Comparison of ENCODE assay signal across 8 cellular contexts in the genomic region with DNA sequence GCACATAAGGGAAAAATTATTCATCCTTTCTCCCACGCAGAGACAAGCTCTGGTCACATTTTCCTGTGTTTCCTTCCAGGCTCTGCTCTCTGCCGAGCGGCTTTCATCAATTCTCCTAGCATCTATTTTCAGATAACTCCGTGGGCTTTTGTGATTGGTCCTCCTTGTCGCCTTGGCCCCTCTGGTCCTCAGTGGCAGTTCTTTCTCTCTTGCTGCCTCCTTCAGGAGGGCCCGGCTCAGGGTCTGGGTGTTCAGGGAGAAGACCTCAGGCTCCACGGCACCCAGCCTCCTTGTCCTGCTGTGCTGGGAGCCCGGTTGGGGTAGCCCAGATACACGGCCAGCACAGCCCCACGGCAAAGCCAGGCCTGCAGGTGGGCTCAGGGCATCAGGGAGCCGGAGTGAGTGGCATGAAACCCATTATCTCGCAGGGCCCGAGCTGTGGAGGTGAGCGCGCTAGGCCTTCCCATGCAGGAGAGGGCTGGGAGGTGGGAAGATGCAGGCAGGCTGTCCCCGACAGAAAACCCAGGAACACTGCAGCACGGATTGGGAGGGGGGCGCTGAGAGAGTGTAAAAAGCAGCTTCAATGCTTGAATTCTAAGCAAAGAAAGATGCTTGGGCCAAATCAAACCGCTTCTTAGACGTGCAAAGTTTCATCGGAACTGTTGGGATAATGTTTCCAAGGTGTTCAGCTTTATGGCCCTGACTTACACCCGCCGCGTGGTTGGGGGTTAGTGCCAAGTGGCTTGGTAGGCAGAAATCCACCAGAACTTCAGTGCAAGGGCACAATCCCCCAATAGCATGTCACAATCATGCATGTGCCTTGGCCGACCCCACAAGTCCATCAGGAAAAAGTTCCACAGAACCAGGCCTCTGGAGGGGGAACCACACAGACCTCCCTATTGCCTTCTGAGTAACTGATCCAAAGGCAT.
DNase-seq lines count a peak whose midpoint lies in the region; ATAC-seq, FAIRE-seq and TF ChIP-seq lines count a peak whose summit lies in the region.

No MANE protein-coding gene starts in this region.

- peak; percentile 27 for FAIRE-seq in GM12892 (lab: Jason Lieb, UNC)
- FAIRE-seq in H54 (lab: Jason Lieb, UNC), result no peak

- TF ChIP-seq POLR2A in GM12892 (IDR thresholded peaks at IDR 0.05; ENCODE audit: low read depth, low read length), result no peak
- TF ChIP-seq POLR2A in H54 (IDR thresholded peaks at IDR 0.05; ENCODE audit: low read depth, low read length), result no peak

- no peak for TF ChIP-seq CTCF in fibroblast of villous mesenchyme (IDR thresholded peaks at IDR 0.05; ENCODE audit: insufficient read depth, low read depth, low read length)
- no peak for TF ChIP-seq CTCF in GM13976 (IDR thresholded peaks at IDR 0.05; ENCODE audit: borderline replicate concordance, control extremely low read depth, extremely low read depth, insufficient read depth, missing control alignments)

- no peak overlapping the region for H3K4me3 ChIP-seq in fibroblast of villous mesenchyme (ENCODE audit: low read depth, low read length)

- peak overlapping the region; percentile 94 for H3K27ac Mint-ChIP-seq in T-helper 17 cell

- ATAC-seq in T-helper 17 cell (no peak), sciatic nerve (no peak), GM19324 (IDR thresholded peaks at IDR 0.05; ENCODE audit: low FRiP score, unreplicated experiment) (no peak)

- H3K4me1 Mint-ChIP-seq in T-helper 17 cell, result peaks cover 37% of the 10 kb centered on the region

- peak overlapping the region; percentile 67 for H3K4me3 Mint-ChIP-seq in T-helper 17 cell

- in situ Hi-C loops in GM13976 (cut with MboI; ENCODE audit: low sequenced_read_pairs, unreplicated experiment), result no loop called here

- intact Hi-C loops in sciatic nerve (cut with DNase I), result no loop called here

- no peaks in the 10 kb centered on the region for H3K27me3 Mint-ChIP-seq in T-helper 17 cell

- no peak for DNase-seq in GM12892 (ENCODE audit: insufficient read length)
- peak in 1 of 3 donors; percentile 3 for DNase-seq in T-helper 17 cell
- peak; percentile 32 for DNase-seq in fibroblast of villous mesenchyme (ENCODE audit: low read depth)
- DNase-seq in sciatic nerve (ENCODE audit: low spot score), result peak; percentile 61
- DNase-seq in GM13976 (ENCODE audit: low spot score), result no peak
- DNase-seq in stimulated activated CD4-positive, alpha-beta T cell treated with anti-CD3 and anti-CD28 coated beads, Interleukin-1b, Interleukin-23, amount 100 ng/mL, for 48 hours, result no peak
- no peak for DNase-seq in H54 (ENCODE audit: insufficient read length, low spot score)

- H3K9me3 ChIP-seq in T-helper 17 cell (ENCODE audit: control insufficient read depth, low read length, poor library complexity, severe bottlenecking), result no peaks in the 10 kb centered on the region

- peaks cover 2% of the 10 kb centered on the region for H3K36me3 Mint-ChIP-seq in T-helper 17 cell (ENCODE audit: low read depth)

Comparison
In these comparisons a context has a peak if more than half of its experiments do, and no peak if none do; other contexts are left out.
1. DNase-seq: peak in fibroblast of villous mesenchyme (single experiment) and sciatic nerve (single experiment); none in GM12892 (single experiment), GM13976 (single experiment), stimulated activated CD4-positive, alpha-beta T cell treated with anti-CD3 and anti-CD28 coated beads, Interleukin-1b, Interleukin-23, amount 100 ng/mL, for 48 hours (single experiment) and H54 (single experiment).